Comparison of ENCODE assay signal across 21 cellular contexts in the genomic region with DNA sequence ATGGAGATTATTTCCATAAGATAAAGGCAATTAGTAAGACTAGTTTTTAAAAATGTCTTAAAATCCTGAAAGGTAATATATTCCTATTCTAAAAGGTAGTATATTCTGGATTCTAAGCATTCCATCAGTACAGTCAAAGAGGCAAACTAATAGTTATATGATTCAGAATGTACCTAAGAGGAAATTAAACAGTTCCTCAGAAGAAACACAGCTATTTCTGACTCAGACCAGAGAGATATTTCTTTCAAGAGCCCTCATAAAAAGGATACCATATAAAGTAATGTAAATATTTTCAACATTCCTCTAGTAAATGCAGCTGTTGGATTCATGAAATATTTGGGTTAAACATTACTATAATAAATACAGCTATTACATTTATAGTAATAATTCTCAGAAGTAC.
"Had no signal": no experiment of that assay in that cellular context is flagged by ENCODE, and none has a peak within 500 bp of the region (broad histone marks: within the 10 kb centered on the region; RNA-seq: fewer than 3 reads in every experiment).

No MANE protein-coding gene starts in this region.

- H3K9me3 ChIP-seq: gastrocnemius medialis, right atrium auricular region, sigmoid colon, suprapubic skin, thyroid gland had no signal

- ATAC-seq: esophagus mucosa; gastrocnemius medialis; left colon; stimulated activated naive CD8-positive, alpha-beta T cell treated with anti-CD3 and anti-CD28 coated beads, Interleukin-15, Interleukin-2, amounts not matched to agents 100 U/mL and 50 U/mL, for 24 hours had no signal

- H3K27ac ChIP-seq: coronary artery, dorsolateral prefrontal cortex, gastrocnemius medialis, right atrium auricular region, sigmoid colon, skin epidermis, suprapubic skin, thyroid gland had no signal

- H3K36me3 Mint-ChIP-seq: immature natural killer cell, naive B cell had no signal

- H3K36me3 ChIP-seq: gastrocnemius medialis, right atrium auricular region, sigmoid colon, suprapubic skin, thyroid gland had no signal

- H3K4me1 ChIP-seq: gastrocnemius medialis, right atrium auricular region, sigmoid colon, suprapubic skin, thyroid gland had no signal

- H3K9me3 Mint-ChIP-seq: nephron, type B pancreatic cell had no signal

- H3K27ac Mint-ChIP-seq: immature natural killer cell, naive B cell, nephron, type B pancreatic cell had no signal

- H3K4me3 ChIP-seq: coronary artery, dorsolateral prefrontal cortex, gastrocnemius medialis, right atrium auricular region, sigmoid colon, skin epidermis, suprapubic skin, thyroid gland had no signal

- H3K27me3 Mint-ChIP-seq: naive B cell, type B pancreatic cell had no signal

- FAIRE-seq: kidney, urothelium cell line had no signal

- H3K4me1 Mint-ChIP-seq: immature natural killer cell, naive B cell, nephron had no signal

- DNase-seq: dorsolateral prefrontal cortex; effector CD8-positive, alpha-beta T cell; gastrocnemius medialis; glutamatergic neuron; immature natural killer cell; kidney; left colon; mesendoderm; naive B cell; posterior cingulate gyrus; sigmoid colon; stimulated activated naive CD8-positive, alpha-beta T cell treated with anti-CD3 and anti-CD28 coated beads, Interleukin-15, Interleukin-2, amounts not matched to agents 100 U/mL and 50 U/mL, for 24 hours; thyroid gland had no signal

- H3K27me3 ChIP-seq: gastrocnemius medialis, right atrium auricular region, sigmoid colon, suprapubic skin, thyroid gland had no signal

- H3K4me3 Mint-ChIP-seq: immature natural killer cell, naive B cell, nephron, type B pancreatic cell had no signal
